ENCODE assay signal across 26 cellular contexts in the genomic region with DNA sequence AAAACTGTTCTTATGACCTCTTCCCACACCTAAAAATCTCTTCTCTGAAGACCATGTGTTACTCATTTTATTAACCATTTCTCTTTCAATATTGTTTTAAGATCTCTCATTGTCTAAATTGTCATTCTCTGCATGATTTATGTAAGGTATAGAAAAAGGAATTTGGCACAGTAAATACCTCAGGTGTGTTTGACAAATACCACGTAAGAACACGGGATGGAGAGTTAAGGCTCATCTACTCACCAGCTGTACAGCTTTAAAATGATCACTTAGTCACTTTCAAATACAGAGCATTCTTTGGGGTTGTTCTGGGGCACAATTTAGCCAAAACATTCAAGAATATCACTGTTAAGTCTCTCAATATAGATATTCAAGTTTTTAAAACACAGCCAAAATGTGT.
"Had no signal": no experiment of that assay in that cellular context is flagged by ENCODE, and none has a peak within 500 bp of the region (broad histone marks: within the 10 kb centered on the region; RNA-seq: fewer than 3 reads in every experiment).

No MANE protein-coding gene starts in this region.

- H3K27me3 ChIP-seq: brain microvascular endothelial cell, colonic mucosa, gastrocnemius medialis, right atrium auricular region, suprapubic skin, transverse colon had no signal

- H3K36me3 Mint-ChIP-seq: naive B cell had no signal

- H3K4me3 ChIP-seq: colonic mucosa, gastrocnemius medialis, heart right ventricle, lung, prostate gland, right atrium auricular region, skin epidermis, suprapubic skin, transverse colon had no signal

- H3K4me3 Mint-ChIP-seq: activated CD4-positive, alpha-beta T cell treated with anti-CD3 and anti-CD28 coated beads, Interleukin-2, amount 10 ng/mL, durations not matched to agents 24 days and 14 days; activated CD8-positive, alpha-beta T cell treated with anti-CD3 and anti-CD28 coated beads, Interleukin-2, amount 10 ng/mL, durations not matched to agents 7 days and 5 days; activated naive CD4-positive, alpha-beta T cell treated with anti-CD3 and anti-CD28 coated beads for 36 hours; activated T-cell treated with anti-CD3 and anti-CD28 coated beads, Interleukin-2, amount 50 U/mL, for 24 hours; central memory CD8-positive, alpha-beta T cell; naive B cell; neural crest cell; stimulated activated naive CD8-positive, alpha-beta T cell treated with anti-CD3 and anti-CD28 coated beads, Interleukin-15, amount 100 ng/mL, for 72 hours had no signal

- H3K9me3 Mint-ChIP-seq: activated CD4-positive, alpha-beta T cell treated with anti-CD3 and anti-CD28 coated beads, Interleukin-2, amount 10 ng/mL, durations not matched to agents 24 days and 14 days; activated naive CD4-positive, alpha-beta T cell treated with anti-CD3 and anti-CD28 coated beads for 36 hours; activated T-cell treated with anti-CD3 and anti-CD28 coated beads, Interleukin-2, amount 50 U/mL, for 24 hours had no signal

- DNase-seq: activated CD4-positive, alpha-beta T cell treated with anti-CD3 and anti-CD28 coated beads, Interleukin-2, amount 10 ng/mL, durations not matched to agents 24 days and 14 days; activated CD8-positive, alpha-beta T cell treated with anti-CD3 and anti-CD28 coated beads, Interleukin-2, amount 10 ng/mL, durations not matched to agents 7 days and 5 days; activated naive CD4-positive, alpha-beta T cell treated with anti-CD3 and anti-CD28 coated beads for 36 hours; activated T-cell treated with anti-CD3 and anti-CD28 coated beads, Interleukin-2, amount 50 U/mL, for 24 hours; anterior cingulate cortex; brain microvascular endothelial cell; colonic mucosa; erythroblast; gastrocnemius medialis; heart right ventricle; left cardiac atrium; naive B cell; stimulated activated CD4-positive, alpha-beta T cell treated with anti-CD3 and anti-CD28 coated beads, Interleukin-15, amount 100 ng/mL, for 24 hours; stimulated activated CD4-positive, alpha-beta T cell treated with anti-CD3 and anti-CD28 coated beads, Interleukin-2, amount 100 ng/mL, for 48 hours; stimulated activated naive CD8-positive, alpha-beta T cell treated with anti-CD3 and anti-CD28 coated beads, Interleukin-15, amount 100 ng/mL, for 72 hours; T-helper 1 cell; T-helper 9 cell; transverse colon had no signal

- H3K27ac ChIP-seq: brain microvascular endothelial cell, colonic mucosa, gastrocnemius medialis, heart right ventricle, prostate gland, right atrium auricular region, skin epidermis, suprapubic skin had no signal

- H3K27ac Mint-ChIP-seq: activated CD4-positive, alpha-beta T cell treated with anti-CD3 and anti-CD28 coated beads, Interleukin-2, amount 10 ng/mL, durations not matched to agents 24 days and 14 days; activated CD8-positive, alpha-beta T cell treated with anti-CD3 and anti-CD28 coated beads, Interleukin-2, amount 10 ng/mL, durations not matched to agents 7 days and 5 days; activated naive CD4-positive, alpha-beta T cell treated with anti-CD3 and anti-CD28 coated beads for 36 hours; activated T-cell treated with anti-CD3 and anti-CD28 coated beads, Interleukin-2, amount 50 U/mL, for 24 hours; activated T-helper 2 cell treated with anti-CD3 and anti-CD28 coated beads, Interferon-gamma antibody, Interleukin-2, Interleukin-4, amounts not matched to agents 10 μg/mL and 5 μg/mL and 100 μg/mL, durations not matched to agents 14 hours and 24 hours and 36 hours; naive B cell; stimulated activated naive CD8-positive, alpha-beta T cell treated with anti-CD3 and anti-CD28 coated beads, Interleukin-15, amount 100 ng/mL, for 72 hours had no signal

- H3K36me3 ChIP-seq: brain microvascular endothelial cell, colonic mucosa, gastrocnemius medialis, heart right ventricle, prostate gland, right atrium auricular region, suprapubic skin, transverse colon had no signal

- H3K4me1 ChIP-seq: colonic mucosa, gastrocnemius medialis, heart right ventricle, prostate gland, right atrium auricular region had no signal

- H3K27me3 Mint-ChIP-seq: activated CD4-positive, alpha-beta T cell treated with anti-CD3 and anti-CD28 coated beads, Interleukin-2, amount 10 ng/mL, durations not matched to agents 24 days and 14 days; activated T-cell treated with anti-CD3 and anti-CD28 coated beads, Interleukin-2, amount 50 U/mL, for 24 hours; naive B cell had no signal

- H3K9me3 ChIP-seq: colonic mucosa, gastrocnemius medialis, prostate gland, suprapubic skin, transverse colon had no signal

- H3K4me1 Mint-ChIP-seq: activated CD4-positive, alpha-beta T cell treated with anti-CD3 and anti-CD28 coated beads, Interleukin-2, amount 10 ng/mL, durations not matched to agents 24 days and 14 days; central memory CD8-positive, alpha-beta T cell; naive B cell; neural crest cell; stimulated activated naive CD8-positive, alpha-beta T cell treated with anti-CD3 and anti-CD28 coated beads, Interleukin-15, amount 100 ng/mL, for 72 hours had no signal
